ENCODE assay signal across 23 cellular contexts in genomic region chr1:51253691-51254090, GRCh38.
"Had no signal": no experiment of that assay in that cellular context is flagged by ENCODE, and none has a peak within 500 bp of the region (broad histone marks: within the 10 kb centered on the region; RNA-seq: fewer than 3 reads in every experiment).

No MANE protein-coding gene starts in this region.

- H3K4me3 ChIP-seq: gastroesophageal sphincter, smooth muscle cell, testis, uterus had no signal

- H3K27me3 Mint-ChIP-seq: activated CD4-positive, alpha-beta T cell treated with anti-CD3 and anti-CD28 coated beads, Interleukin-2, amount 10 ng/mL, durations not matched to agents 7 days and 5 days; activated CD8-positive, alpha-beta memory T cell treated with anti-CD3 and anti-CD28 coated beads, Interleukin-2, amount 10 ng/mL, durations not matched to agents 7 days and 5 days; activated CD8-positive, alpha-beta T cell treated with anti-CD3 and anti-CD28 coated beads for 36 hours; activated naive CD4-positive, alpha-beta T cell treated with anti-CD3 and anti-CD28 coated beads, Interleukin-2, amount 10 ng/mL, durations not matched to agents 7 days and 5 days; memory B cell; T-helper 17 cell had no signal

- H3K9me3 Mint-ChIP-seq: activated CD4-positive, alpha-beta T cell treated with anti-CD3 and anti-CD28 coated beads, Interleukin-2, amount 10 ng/mL, durations not matched to agents 7 days and 5 days; activated CD8-positive, alpha-beta T cell treated with anti-CD3 and anti-CD28 coated beads for 36 hours; activated naive CD4-positive, alpha-beta T cell treated with anti-CD3 and anti-CD28 coated beads, Interleukin-2, amount 10 ng/mL, durations not matched to agents 7 days and 5 days; endodermal cell; memory B cell had no signal

- H3K27me3 ChIP-seq: gastroesophageal sphincter, testis, uterus had no signal

- H3K27ac ChIP-seq: gastroesophageal sphincter, testis, uterus, WERI-Rb-1 had no signal

- ATAC-seq: activated CD8-positive, alpha-beta memory T cell treated with anti-CD3 and anti-CD28 coated beads, Interleukin-2, amount 10 ng/mL, durations not matched to agents 7 days and 5 days; activated CD8-positive, alpha-beta T cell treated with anti-CD3 and anti-CD28 coated beads for 36 hours; gastroesophageal sphincter; sciatic nerve; T-helper 17 cell had no signal

- H3K4me3 Mint-ChIP-seq: activated CD4-positive, alpha-beta T cell treated with anti-CD3 and anti-CD28 coated beads, Interleukin-2, amount 10 ng/mL, durations not matched to agents 7 days and 5 days; activated CD8-positive, alpha-beta memory T cell treated with anti-CD3 and anti-CD28 coated beads, Interleukin-2, amount 10 ng/mL, durations not matched to agents 7 days and 5 days; activated CD8-positive, alpha-beta T cell treated with anti-CD3 and anti-CD28 coated beads for 36 hours; activated naive CD4-positive, alpha-beta T cell treated with anti-CD3 and anti-CD28 coated beads, Interleukin-2, amount 10 ng/mL, durations not matched to agents 7 days and 5 days; endodermal cell; memory B cell; nephron progenitor cell; T-helper 17 cell had no signal

- H3K27ac Mint-ChIP-seq: activated CD4-positive, alpha-beta T cell treated with anti-CD3 and anti-CD28 coated beads, Interleukin-2, amount 10 ng/mL, durations not matched to agents 7 days and 5 days; activated CD8-positive, alpha-beta memory T cell treated with anti-CD3 and anti-CD28 coated beads, Interleukin-2, amount 10 ng/mL, durations not matched to agents 7 days and 5 days; endodermal cell; memory B cell; nephron progenitor cell; T-helper 17 cell had no signal

- H3K36me3 ChIP-seq: uterus had no signal

- DNase-seq: activated CD4-positive, alpha-beta T cell treated with anti-CD3 and anti-CD28 coated beads, Interleukin-2, amount 10 ng/mL, durations not matched to agents 7 days and 5 days; activated CD4-positive, CD25-positive, alpha-beta regulatory T cell treated with anti-CD3 and anti-CD28 coated beads, Interleukin-2, amount 50 U/mL, for 72 hours; activated CD8-positive, alpha-beta memory T cell treated with anti-CD3 and anti-CD28 coated beads, Interleukin-2, amount 10 ng/mL, durations not matched to agents 7 days and 5 days; activated CD8-positive, alpha-beta T cell treated with anti-CD3 and anti-CD28 coated beads for 36 hours; activated effector memory CD4-positive, alpha-beta T cell treated with anti-CD3 and anti-CD28 coated beads, Interleukin-2, amount 50 U/mL, for 16 hours; activated naive CD4-positive, alpha-beta T cell treated with anti-CD3 and anti-CD28 coated beads, Interleukin-2, amount 10 ng/mL, durations not matched to agents 7 days and 5 days; activated T-cell treated with anti-CD3 and anti-CD28 coated beads for 4 hours; amygdala; cerebellar nuclear complex; cortex of kidney; endodermal cell; nephron progenitor cell; stimulated activated CD4-positive, alpha-beta T cell treated with anti-CD3 and anti-CD28 coated beads, Interleukin-15, amount 100 ng/mL, for 24 hours; stimulated activated naive CD4-positive, alpha-beta T cell; T-helper 17 cell; testis; trophoblast cell; uterus; WERI-Rb-1 had no signal

- H3K9me3 ChIP-seq: gastroesophageal sphincter, testis, uterus had no signal

- H3K4me2 ChIP-seq: smooth muscle cell had no signal
